22 cellular contexts compared by ENCODE assay signal in genomic region chr7:136293841-136294391, GRCh38.
DNase-seq lines count a peak whose midpoint lies in the region; ATAC-seq, FAIRE-seq and TF ChIP-seq lines count a peak whose summit lies in the region.
"Had no signal": no experiment of that assay in that cellular context is flagged by ENCODE, and none has a peak within 500 bp of the region (broad histone marks: within the 10 kb centered on the region; RNA-seq: fewer than 3 reads in every experiment).

No MANE protein-coding gene starts in this region.

- intact Hi-C loops in lower leg skin (cut with DNase I; ENCODE audit: low total_unique reads) (no loop called here), left ventricle myocardium inferior (cut with micrococcal nuclease) (no loop called here)

- H3K4me1 ChIP-seq in A549 (no peaks in the 10 kb centered on the region), left ventricle myocardium inferior (no peaks in the 10 kb centered on the region)
- H3K4me1 ChIP-seq: adrenal gland, SJSA1 had no signal

- no peak for FAIRE-seq in A549 (lab: Jason Lieb, UNC)
- FAIRE-seq: GM12891 had no signal

- TF ChIP-seq RAD21 in A549 (conservative IDR thresholded peaks at IDR 0.05 in 1 of 2, IDR thresholded peaks at IDR 0.05 in 1 of 2), result no peak

- no peak for DNase-seq in A549 (ENCODE audit: low read depth in 1 of 2, low spot score in 1 of 2)
- no peak for DNase-seq in lower leg skin (ENCODE audit: low spot score in 2 of 2)
- DNase-seq in left ventricle myocardium inferior, result no peak
- DNase-seq in hippocampal formation (lab: John Stamatoyannopoulos, UW), result no peak
- DNase-seq: ACHN; activated CD4-positive, alpha-beta T cell treated with anti-CD3 and anti-CD28 coated beads, Interleukin-2, amount 50 U/mL, for 4 hours; activated naive CD4-positive, alpha-beta T cell treated with Interleukin-2 at 50 U/mL for 16 hours; adrenal gland; brain microvascular endothelial cell; NCI-H1694; NCI-H2171 treated with DMSO at 0.1 percent for 48 hours; NCI-H524 treated with DMSO at 0.1 percent for 48 hours; stimulated activated naive CD8-positive, alpha-beta T cell treated with anti-CD3 and anti-CD28 coated beads, Interleukin-15, amount 100 ng/mL, for 72 hours; T-cell had no signal

- ATAC-seq in A549 (no peak), GM19372 (IDR thresholded peaks at IDR 0.05; ENCODE audit: low read depth, unreplicated experiment) (peak; percentile 9), HG03139 (IDR thresholded peaks at IDR 0.05; ENCODE audit: unreplicated experiment) (peak; percentile 18), HG03342 (IDR thresholded peaks at IDR 0.05; ENCODE audit: unreplicated experiment) (no peak)
- ATAC-seq: GM23338; stimulated activated naive CD8-positive, alpha-beta T cell treated with anti-CD3 and anti-CD28 coated beads, Interleukin-15, amount 100 ng/mL, for 72 hours; T-cell had no signal

- CTCF ChIA-PET in A549 (lab: Yijun Ruan, JAX), result interaction anchor here (0.7 kb wide), 1 partner anchor 273 kb away, joined by 3 read pairs; no protein-coding TSS in a partner anchor

- H3K9me3 ChIP-seq in A549, result no peaks in the 10 kb centered on the region
- no peaks in the 10 kb centered on the region for H3K9me3 ChIP-seq in SU-DHL-6 (ENCODE audit: insufficient read depth, low read length)
- no peaks in the 10 kb centered on the region for H3K9me3 ChIP-seq in left ventricle myocardium inferior (replicated peaks)
- H3K9me3 ChIP-seq: adrenal gland, SJSA1 had no signal

- H3K9ac ChIP-seq in SU-DHL-6 (ENCODE audit: low read length), result no peak overlapping the region

- H3K4me3 ChIP-seq in A549, result no peak overlapping the region
- peak overlapping the region; percentile 22 for H3K4me3 ChIP-seq in SU-DHL-6 (ENCODE audit: insufficient read depth, low read length, poor library complexity, severe bottlenecking)
- no peak overlapping the region for H3K4me3 ChIP-seq in lower leg skin (ENCODE audit: low read depth, poor library complexity, severe bottlenecking)
- H3K4me3 ChIP-seq in left ventricle myocardium inferior, result no peak overlapping the region
- H3K4me3 ChIP-seq: adrenal gland, GM23338, SJSA1, skin epidermis had no signal

- H3K36me3 ChIP-seq in SU-DHL-6 (ENCODE audit: low read length) (no peaks in the 10 kb centered on the region), left ventricle myocardium inferior (no peaks in the 10 kb centered on the region)
- H3K36me3 ChIP-seq: adrenal gland, brain microvascular endothelial cell, SJSA1 had no signal

- H3K4me2 ChIP-seq in A549 (no peak overlapping the region), SU-DHL-6 (ENCODE audit: low read depth, low read length, poor library complexity, severe bottlenecking) (peak overlapping the region; percentile 60)
- H3K4me2 ChIP-seq: GM23338 had no signal

- TF ChIP-seq CTCF in A549 (IDR thresholded peaks at IDR 0.05), result no peak
- no peak for TF ChIP-seq CTCF in SU-DHL-6 (IDR thresholded peaks at IDR 0.05; ENCODE audit: insufficient read depth, low read length, poor library complexity, severe bottlenecking)
- TF ChIP-seq CTCF in lower leg skin (IDR thresholded peaks at IDR 0.05), result no peak
- no peak for TF ChIP-seq CTCF in left ventricle myocardium inferior (IDR thresholded peaks at IDR 0.05; ENCODE audit: borderline replicate concordance)

- no peaks in the 10 kb centered on the region for H3K9me2 ChIP-seq in SU-DHL-6 (replicated peaks; ENCODE audit: insufficient read depth, low read length)

- TF ChIP-seq POLR2A in A549 (IDR thresholded peaks at IDR 0.05; ENCODE audit: low read length), result no peak
- TF ChIP-seq POLR2A in lower leg skin (IDR thresholded peaks at IDR 0.05), result no peak

- H3K27ac ChIP-seq in A549 (no peak overlapping the region), SU-DHL-6 (ENCODE audit: low read depth, low read length) (peak overlapping the region; percentile 73), left ventricle myocardium inferior (replicated peaks) (no peak overlapping the region)
- H3K27ac ChIP-seq: adrenal gland, brain microvascular endothelial cell, SJSA1, skin epidermis had no signal

- 0 out of 2 replicates have a peak, but pooled peaks cover 12% of the 10 kb centered on the region for H3F3A ChIP-seq in SU-DHL-6 (ENCODE audit: insufficient read depth)

- POLR2A ChIA-PET in A549 (lab: Yijun Ruan, JAX), result no interaction called here

- H4K20me1 ChIP-seq in SU-DHL-6 (ENCODE audit: low read depth, low read length), result no peaks in the 10 kb centered on the region

- H2AFZ ChIP-seq in SU-DHL-6 (ENCODE audit: low read depth, low read length, severe bottlenecking), result peak overlapping the region; percentile 39
- H2AFZ ChIP-seq: GM23338 had no signal

- no peaks in the 10 kb centered on the region for H3K27me3 ChIP-seq in SU-DHL-6 (ENCODE audit: low read length)
- no peaks in the 10 kb centered on the region for H3K27me3 ChIP-seq in left ventricle myocardium inferior (ENCODE audit: low read depth)
- H3K27me3 ChIP-seq: adrenal gland, brain microvascular endothelial cell, SJSA1 had no signal

- H3K79me2 ChIP-seq in SU-DHL-6 (ENCODE audit: insufficient read depth, low read length), result no peaks in the 10 kb centered on the region

- no peak for TF ChIP-seq EP300 in A549 (IDR thresholded peaks at IDR 0.05)

TF ChIP-seq in A549, 52 proteins besides CTCF, POLR2A, EP300 and RAD21:
- TF ChIP-seq MAZ (IDR thresholded peaks at IDR 0.05; ENCODE audit: borderline replicate concordance, low read depth, low read length), result no peak
- TF ChIP-seq RARB (CRISPR knock-in tag; IDR thresholded peaks at IDR 0.05), result no peak
- no peak for TF ChIP-seq TFCP2L1 (CRISPR knock-in tag; IDR thresholded peaks at IDR 0.05)
- TF ChIP-seq MAFK (IDR thresholded peaks at IDR 0.05; ENCODE audit: partially characterized antibody), result peak; percentile 30
- TF ChIP-seq, protein P1, sequence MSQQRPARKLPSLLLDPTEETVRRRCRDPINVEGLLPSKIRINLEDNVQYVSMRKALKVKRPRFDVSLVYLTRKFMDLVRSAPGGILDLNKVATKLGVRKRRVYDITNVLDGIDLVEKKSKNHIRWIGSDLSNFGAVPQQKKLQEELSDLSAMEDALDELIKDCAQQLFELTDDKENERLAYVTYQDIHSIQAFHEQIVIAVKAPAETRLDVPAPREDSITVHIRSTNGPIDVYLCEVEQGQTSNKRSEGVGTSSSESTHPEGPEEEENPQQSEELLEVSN (IDR thresholded peaks at IDR 0.05; ENCODE audit: borderline replicate concordance, low read depth), result no peak
- TF ChIP-seq, protein P2, sequence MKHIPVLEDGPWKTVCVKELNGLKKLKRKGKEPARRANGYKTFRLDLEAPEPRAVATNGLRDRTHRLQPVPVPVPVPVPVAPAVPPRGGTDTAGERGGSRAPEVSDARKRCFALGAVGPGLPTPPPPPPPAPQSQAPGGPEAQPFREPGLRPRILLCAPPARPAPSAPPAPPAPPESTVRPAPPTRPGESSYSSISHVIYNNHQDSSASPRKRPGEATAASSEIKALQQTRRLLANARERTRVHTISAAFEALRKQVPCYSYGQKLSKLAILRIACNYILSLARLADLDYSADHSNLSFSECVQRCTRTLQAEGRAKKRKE (CRISPR knock-in tag; IDR thresholded peaks at IDR 0.05; ENCODE audit: low read depth), result no peak
- TF ChIP-seq NPAS2 (CRISPR knock-in tag; IDR thresholded peaks at IDR 0.05; ENCODE audit: borderline replicate concordance), result no peak
TF ChIP-seq in A549: peak in this region for 1.

Comparison
In these comparisons a context has a peak if more than half of its experiments do, and no peak if none do; other contexts are left out.
1. ATAC-seq: peak in GM19372 (single experiment) and HG03139 (single experiment); none in A549 (0 of 2) and HG03342 (single experiment).